ENCODE assay signal across 10 cellular contexts in the genomic region with DNA sequence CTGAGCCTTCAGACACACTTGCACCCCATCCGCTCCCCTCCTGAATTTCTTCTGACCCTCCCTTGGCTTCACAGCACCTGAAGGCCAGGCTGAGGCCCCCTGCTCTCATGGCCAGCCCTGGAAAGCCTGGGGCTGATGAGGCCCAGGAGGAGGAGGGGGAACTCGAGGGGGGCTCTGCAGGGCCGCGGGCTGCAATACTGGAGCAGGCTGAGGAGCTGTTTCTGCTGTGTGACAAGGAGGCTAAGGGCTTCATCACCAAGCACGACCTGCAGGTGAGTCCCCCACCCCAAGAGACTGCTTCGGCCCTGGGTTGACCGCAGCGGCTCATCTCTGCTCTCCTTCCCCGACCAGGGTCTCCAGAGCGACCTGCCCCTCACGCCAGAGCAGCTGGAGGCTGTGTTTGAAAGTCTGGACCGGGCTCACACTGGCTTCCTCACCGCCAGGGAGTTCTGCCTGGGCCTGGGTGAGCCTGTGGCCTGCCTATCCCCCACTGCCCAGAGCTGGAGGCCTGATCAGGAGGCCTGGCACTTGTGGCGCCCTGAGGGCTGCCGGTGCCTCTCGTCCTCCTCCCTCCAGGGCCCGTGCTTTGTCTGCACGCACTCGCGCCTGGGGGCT. TPM values are rescaled to one million over a fixed set of nuclear protein-coding genes. Genes with fewer than 3 reads are reported as not detected.
DNase-seq lines count a peak whose midpoint lies in the region; ATAC-seq and TF ChIP-seq lines count a peak whose summit lies in the region.
"Had no signal": no experiment of that assay in that cellular context is flagged by ENCODE, and none has a peak within 500 bp of the region (broad histone marks: within the 10 kb centered on the region; RNA-seq: fewer than 3 reads in every experiment).

No MANE protein-coding gene starts in this region.

- H4K20me1 ChIP-seq in BLaER1 (peaks cover 93% of the 10 kb centered on the region), KMS-11 (ENCODE audit: insufficient read depth) (no peaks in the 10 kb centered on the region), neural cell (ENCODE audit: insufficient read depth) (no peaks in the 10 kb centered on the region)

- no peaks in the 10 kb centered on the region for H3F3A ChIP-seq in neural cell (ENCODE audit: insufficient read depth, low read length, poor library complexity, severe bottlenecking)

- peaks cover 24% of the 10 kb centered on the region for H3K4me1 Mint-ChIP-seq in endodermal cell
- H3K4me1 Mint-ChIP-seq in activated CD4-positive, alpha-beta T cell treated with anti-CD3 and anti-CD28 coated beads for 36 hours: peaks cover 31% of the 10 kb centered on the region

- no peaks in the 10 kb centered on the region for H3K79me2 ChIP-seq in KMS-11 (ENCODE audit: insufficient read depth, low read depth)
- no peaks in the 10 kb centered on the region for H3K79me2 ChIP-seq in neural cell (replicated peaks; ENCODE audit: insufficient read depth, low read length)

- H3K4me2 ChIP-seq in BLaER1: peak overlapping the region; percentile 100
- H3K4me2 ChIP-seq in KMS-11: peak overlapping the region; percentile 99; the same call in 1 of the 2 replicates
- no peak overlapping the region for H3K4me2 ChIP-seq in neural cell (ENCODE audit: low read length)

- H3K36me3 Mint-ChIP-seq in endodermal cell (ENCODE audit: low read depth): peaks cover 7% of the 10 kb centered on the region
- peaks cover 8% of the 10 kb centered on the region for H3K36me3 Mint-ChIP-seq in activated CD4-positive, alpha-beta T cell treated with anti-CD3 and anti-CD28 coated beads for 36 hours (ENCODE audit: low read depth)

- H3K36me3 ChIP-seq in BLaER1 (peaks cover 23% of the 10 kb centered on the region), KMS-11 (ENCODE audit: insufficient read depth) (no peaks in the 10 kb centered on the region), endodermal cell (ENCODE audit: control insufficient read depth, insufficient read depth, low read length) (no peaks in the 10 kb centered on the region), neural cell (ENCODE audit: insufficient read depth, low read length) (no peaks in the 10 kb centered on the region)

- DNase-seq in endodermal cell: no peak
- DNase-seq in glomerular visceral epithelial cell (ENCODE audit: extremely low spot score): no peak
- DNase-seq in NCI-H2196 treated with DMSO at 0.1 percent for 48 hours (lab: John Stamatoyannopoulos, UW; ENCODE audit: unreplicated experiment): no peak
- no peak for DNase-seq in activated CD4-positive, alpha-beta T cell treated with anti-CD3 and anti-CD28 coated beads for 36 hours
- DNase-seq in NCI-H69 (lab: John Stamatoyannopoulos, UW): no peak
- DNase-seq: activated B cell treated with CpG ODN at 0.5 μM for 24 hours, NCI-H748 treated with DMSO at 0.1 percent for 48 hours had no signal

- no peak for TF ChIP-seq EP300 in neural cell (conservative IDR thresholded peaks at IDR 0.05; ENCODE audit: poor library complexity, severe bottlenecking)

- TF ChIP-seq CTCF in KMS-11 (conservative IDR thresholded peaks at IDR 0.05; ENCODE audit: low read depth, low read length) (no peak), endodermal cell (conservative IDR thresholded peaks at IDR 0.05) (no peak), neural cell (IDR thresholded peaks at IDR 0.05; ENCODE audit: poor library complexity, severe bottlenecking) (no peak)

- H3K27ac ChIP-seq in BLaER1 (no peak overlapping the region), KMS-11 (no peak overlapping the region), endodermal cell (ENCODE audit: low read depth, low read length) (peak overlapping the region; percentile 49), neural cell (ENCODE audit: low read length) (no peak overlapping the region)

- H3K27me3 Mint-ChIP-seq in endodermal cell (ENCODE audit: insufficient read depth): peaks cover 50% of the 10 kb centered on the region
- peaks cover 34% of the 10 kb centered on the region for H3K27me3 Mint-ChIP-seq in activated CD4-positive, alpha-beta T cell treated with anti-CD3 and anti-CD28 coated beads for 36 hours

- CTCF ChIA-PET in activated CD4-positive, alpha-beta T cell treated with anti-CD3 and anti-CD28 coated beads for 36 hours (lab: Charles Lee): interaction anchor here (0.6 to 1.4 kb wide), 2 partner anchors 20 to 30 kb away, joined by 3 to 5 read pairs; no protein-coding TSS in a partner anchor

- H3K9me3 ChIP-seq in BLaER1: no peaks in the 10 kb centered on the region
- no peaks in the 10 kb centered on the region for H3K9me3 ChIP-seq in endodermal cell (ENCODE audit: control insufficient read depth, low read length)
- H3K9me3 ChIP-seq in neural cell (ENCODE audit: low read length): no peaks in the 10 kb centered on the region

- no peak for TF ChIP-seq RAD21 in neural cell (conservative IDR thresholded peaks at IDR 0.05)

- H3K27ac Mint-ChIP-seq in endodermal cell: no peak overlapping the region
- H3K27ac Mint-ChIP-seq in activated CD4-positive, alpha-beta T cell treated with anti-CD3 and anti-CD28 coated beads for 36 hours: no peak overlapping the region

- H3K9me2 ChIP-seq in neural cell (ENCODE audit: insufficient read depth, low read length): no peaks in the 10 kb centered on the region

- 56 to 70% methylated on average over 15 to 20 of the region's 20 CpGs for WGBS in endodermal cell (ENCODE audit: insufficient coverage in 1 of 2, insufficient read length in 1 of 2), 2 experiments

- H3K4me1 ChIP-seq in BLaER1 (peaks cover 89% of the 10 kb centered on the region), KMS-11 (ENCODE audit: low read depth, poor library complexity, severe bottlenecking) (peaks cover 59% of the 10 kb centered on the region), endodermal cell (ENCODE audit: control insufficient read depth, insufficient read depth, low read length) (peaks cover 18% of the 10 kb centered on the region)

- no peak overlapping the region for H2AFZ ChIP-seq in KMS-11 (ENCODE audit: low read depth)
- no peak overlapping the region for H2AFZ ChIP-seq in neural cell (ENCODE audit: low read depth, low read length)

- H3K27me3 ChIP-seq in BLaER1: peaks cover 85% of the 10 kb centered on the region
- peaks cover 35% of the 10 kb centered on the region for H3K27me3 ChIP-seq in KMS-11 (ENCODE audit: insufficient read depth, low read depth)
- H3K27me3 ChIP-seq in endodermal cell (ENCODE audit: control insufficient read depth, insufficient read depth, low read length, poor library complexity, severe bottlenecking): peaks cover 66% of the 10 kb centered on the region
- peaks cover 42% of the 10 kb centered on the region for H3K27me3 ChIP-seq in neural cell (ENCODE audit: insufficient read depth, low read depth, low read length)

- H3K4me3 Mint-ChIP-seq in endodermal cell: peak overlapping the region; percentile 59
- no peak overlapping the region for H3K4me3 Mint-ChIP-seq in activated CD4-positive, alpha-beta T cell treated with anti-CD3 and anti-CD28 coated beads for 36 hours

- H3K4me3 ChIP-seq in BLaER1 (peak overlapping the region; percentile 64), KMS-11 (IDR thresholded peaks at IDR 0.05; ENCODE audit: insufficient read depth, low read depth, low read length) (no peak overlapping the region), endodermal cell (ENCODE audit: low read length) (no peak overlapping the region), neural cell (ENCODE audit: low read length) (peak overlapping the region; percentile 69)

- H3K9me3 Mint-ChIP-seq in endodermal cell: no peaks in the 10 kb centered on the region
- no peaks in the 10 kb centered on the region for H3K9me3 Mint-ChIP-seq in activated CD4-positive, alpha-beta T cell treated with anti-CD3 and anti-CD28 coated beads for 36 hours (ENCODE audit: low read depth)
- H3K9me3 Mint-ChIP-seq: activated B cell treated with CpG ODN at 0.5 μM for 24 hours had no signal

- ATAC-seq in activated CD4-positive, alpha-beta T cell treated with anti-CD3 and anti-CD28 coated beads for 36 hours: no peak

- peak overlapping the region; percentile 15; the same call in 1 of the 2 replicates for H3K9ac ChIP-seq in BLaER1
- no peak overlapping the region for H3K9ac ChIP-seq in KMS-11
- no peak overlapping the region for H3K9ac ChIP-seq in endodermal cell (ENCODE audit: extremely low read depth, low read length, poor library complexity, severe bottlenecking)
- H3K9ac ChIP-seq in neural cell (ENCODE audit: low read length): peak overlapping the region; percentile 25

- intact Hi-C loops in activated CD4-positive, alpha-beta T cell treated with anti-CD3 and anti-CD28 coated beads for 36 hours (cut with DNase I, micrococcal nuclease): no loop called here

- POLR2A ChIA-PET in activated CD4-positive, alpha-beta T cell treated with anti-CD3 and anti-CD28 coated beads for 36 hours (lab: Charles Lee): interaction anchor here (0.5 kb wide), 1 partner anchor 53 kb away, joined by 3 read pairs; no protein-coding TSS in a partner anchor

TF ChIP-seq in neural cell, 6 proteins besides CTCF, POLR2A, EP300 and RAD21 (continues in another document):
- no peak for TF ChIP-seq POLR2AphosphoS5 (IDR thresholded peaks at IDR 0.05)

RNA-seq across cellular contexts. Expression of a gene that starts 0.9 kb away (rescaled TPM):
- 10 to 100 TPM; 22.3 to 28.1 TPM for total RNA-seq in endodermal cell
- polyA plus RNA-seq in endodermal cell (2013, experiment 1 of 2): 9.0 TPM
- polyA plus RNA-seq in endodermal cell (2013, experiment 2 of 2): 6.2 TPM
- 1.2 and 6.5 TPM in 2 replicates for polyA plus RNA-seq in neural cell
- polyA minus RNA-seq in neural cell: 0.49 and 1.5 TPM in 2 replicates
- total RNA-seq in activated CD4-positive, alpha-beta T cell treated with anti-CD3 and anti-CD28 coated beads for 36 hours: under 1 TPM; 0.33 to 0.50 TPM

RNA-seq across cellular contexts. Expression of a gene that starts 4.1 kb away (rescaled TPM):
- total RNA-seq in endodermal cell: 100 to 1,000 TPM; 139 to 165 TPM
- 153 TPM for polyA plus RNA-seq in endodermal cell (2013, experiment 1 of 2)
- 149 TPM for polyA plus RNA-seq in endodermal cell (2013, experiment 2 of 2)
- 70.8 and 80.1 TPM in 2 replicates for polyA plus RNA-seq in neural cell
- polyA minus RNA-seq in neural cell: 39.7 and 39.8 TPM in 2 replicates
- total RNA-seq in activated CD4-positive, alpha-beta T cell treated with anti-CD3 and anti-CD28 coated beads for 36 hours: 10 to 100 TPM; 36.8 to 38.6 TPM

RNA-seq across cellular contexts. Expression of a gene that starts 9.9 kb away (rescaled TPM):
- 10 to 100 TPM; 77.0 to 77.6 TPM for total RNA-seq in endodermal cell
- 35.9 TPM for polyA plus RNA-seq in endodermal cell (2013, experiment 1 of 2)
- polyA plus RNA-seq in endodermal cell (2013, experiment 2 of 2): 30.1 TPM
- polyA plus RNA-seq in neural cell: 7.3 and 7.8 TPM in 2 replicates
- polyA minus RNA-seq in neural cell: 6.5 and 8.8 TPM in 2 replicates
- total RNA-seq in activated CD4-positive, alpha-beta T cell treated with anti-CD3 and anti-CD28 coated beads for 36 hours: 10 to 100 TPM; 24.7 to 26.2 TPM

RNA-seq across cellular contexts. Expression of a gene that starts 13.7 kb away (rescaled TPM):
- total RNA-seq in endodermal cell: 100 to 1,000 TPM; 139 to 148 TPM
- 111 TPM for polyA plus RNA-seq in endodermal cell (2013, experiment 1 of 2)
- polyA plus RNA-seq in endodermal cell (2013, experiment 2 of 2): 114 TPM
- 50.6 and 62.3 TPM in 2 replicates for polyA plus RNA-seq in neural cell
- polyA minus RNA-seq in neural cell: 7.8 and 9.4 TPM in 2 replicates
- total RNA-seq in activated CD4-positive, alpha-beta T cell treated with anti-CD3 and anti-CD28 coated beads for 36 hours: 10 to 100 TPM; 74.6 to 79.4 TPM

RNA-seq across cellular contexts. Expression of a gene that starts 14.0 kb away (rescaled TPM):
- total RNA-seq in endodermal cell: 10 to 100 TPM; 56.8 to 71.1 TPM
- polyA plus RNA-seq in endodermal cell (2013, experiment 1 of 2): 51.9 TPM
- 47.2 TPM for polyA plus RNA-seq in endodermal cell (2013, experiment 2 of 2)
- 68.1 and 68.3 TPM in 2 replicates for polyA plus RNA-seq in neural cell
- polyA minus RNA-seq in neural cell: 22.8 and 28.7 TPM in 2 replicates
- 1 to 10 TPM; 5.2 to 6.0 TPM for total RNA-seq in activated CD4-positive, alpha-beta T cell treated with anti-CD3 and anti-CD28 coated beads for 36 hours

Comparison
In these comparisons a context has a peak if more than half of its experiments do, and no peak if none do; other contexts are left out.
1. H3K4me3 ChIP-seq: peak in BLaER1 (single experiment) and neural cell (single experiment); none in KMS-11 (single experiment) and endodermal cell (single experiment).
2. H3K9ac ChIP-seq: peak in BLaER1 (single experiment) and neural cell (single experiment); none in KMS-11 (single experiment) and endodermal cell (single experiment).
3. RNA of a gene that starts 0.9 kb away (total RNA-seq): 22.3 to 28.1 TPM in endodermal cell; 0.33 to 0.50 TPM in activated CD4-positive, alpha-beta T cell treated with anti-CD3 and anti-CD28 coated beads for 36 hours; every median in the first group is over 10 times any median in the second.